19 cellular contexts compared by ENCODE assay signal in genomic region chr3:64889991-64890390, GRCh38.
A peak's percentile ranks its signal among the peaks of the same experiment; 100 is the strongest.
DNase-seq lines count a peak whose midpoint lies in the region; ATAC-seq and TF ChIP-seq lines count a peak whose summit lies in the region.
"Had no signal": no experiment of that assay in that cellular context is flagged by ENCODE, and none has a peak within 500 bp of the region (broad histone marks: within the 10 kb centered on the region; RNA-seq: fewer than 3 reads in every experiment).

No MANE protein-coding gene starts in this region.

- peaks cover 39% of the 10 kb centered on the region for H3K4me1 Mint-ChIP-seq in nephron progenitor cell
- no peaks in the 10 kb centered on the region for H3K4me1 Mint-ChIP-seq in T-helper 2 cell treated with Interferon-gamma antibody and Interleukin-4, amounts not matched to agents 5 μg/mL and 100 μg/mL, for 36 hours (ENCODE audit: low read depth)

- peaks cover 5% of the 10 kb centered on the region for H3K36me3 Mint-ChIP-seq in nephron progenitor cell (ENCODE audit: low read depth)
- no peaks in the 10 kb centered on the region for H3K36me3 Mint-ChIP-seq in T-helper 2 cell treated with Interferon-gamma antibody and Interleukin-4, amounts not matched to agents 5 μg/mL and 100 μg/mL, for 36 hours (ENCODE audit: low read depth)

- peaks cover 10% of the 10 kb centered on the region for H3K9me3 Mint-ChIP-seq in nephron progenitor cell
- H3K9me3 Mint-ChIP-seq in T-helper 2 cell treated with Interferon-gamma antibody and Interleukin-4, amounts not matched to agents 5 μg/mL and 100 μg/mL, for 36 hours: peaks cover 3% of the 10 kb centered on the region

- no peaks in the 10 kb centered on the region for H3K9me3 ChIP-seq in transverse colon

- no peak for TF ChIP-seq POLR2A in transverse colon (IDR thresholded peaks at IDR 0.05)

- ATAC-seq in left cardiac atrium: peak; percentile 50 to 78
- ATAC-seq: effector memory CD8-positive, alpha-beta T cell; foreskin keratinocyte had no signal

- H3K4me3 Mint-ChIP-seq in nephron progenitor cell: no peak overlapping the region
- H3K4me3 Mint-ChIP-seq in T-helper 2 cell treated with Interferon-gamma antibody and Interleukin-4, amounts not matched to agents 5 μg/mL and 100 μg/mL, for 36 hours: no peak overlapping the region
- H3K4me3 Mint-ChIP-seq: effector memory CD8-positive, alpha-beta T cell had no signal

- H3K27ac Mint-ChIP-seq in nephron progenitor cell: peak overlapping the region; percentile 82
- H3K27ac Mint-ChIP-seq in T-helper 2 cell treated with Interferon-gamma antibody and Interleukin-4, amounts not matched to agents 5 μg/mL and 100 μg/mL, for 36 hours: no peak overlapping the region
- H3K27ac Mint-ChIP-seq: effector memory CD8-positive, alpha-beta T cell had no signal

- in situ Hi-C loops in transverse colon (cut with MboI; ENCODE audit: low pct_ligation_motif_present in 1 of 4, low pct_unique_long_range_greater_than_20kb in 1 of 4, low sequenced_read_pairs in 3 of 4): no loop called here

- DNase-seq in coronary artery (ENCODE audit: low spot score): peak; percentile 80
- peak; percentile 72 for DNase-seq in left cardiac atrium
- DNase-seq in nephron progenitor cell: no peak
- DNase-seq in transverse colon: no peak
- DNase-seq in C1 segment of cervical spinal cord (lab: John Stamatoyannopoulos, UW): no peak
- DNase-seq in T-helper 2 cell treated with Interferon-gamma antibody and Interleukin-4, amounts not matched to agents 5 μg/mL and 100 μg/mL, for 36 hours (ENCODE audit: low spot score): no peak
- DNase-seq in SHP77 treated with DMSO at 0.1 percent for 48 hours (lab: John Stamatoyannopoulos, UW): no peak
- DNase-seq: activated CD4-positive, alpha-beta T cell treated with anti-CD3 and anti-CD28 coated beads for 1 hour; activated CD8-positive, alpha-beta memory T cell treated with anti-CD3 and anti-CD28 coated beads, Interleukin-2, amount 50 U/mL, for 4 hours; DND-41; effector memory CD8-positive, alpha-beta T cell; foreskin keratinocyte; KG1; midbrain; NCI-H1092; stimulated activated CD4-positive, alpha-beta T cell treated with anti-CD3 and anti-CD28 coated beads, Interleukin-15, amount 100 ng/mL, for 24 hours; T-helper 2 cell had no signal

- H3K27ac ChIP-seq in coronary artery (peak overlapping the region in 1 of 2 donors; percentile 60), transverse colon (peak overlapping the region in 3 of 4 donors; percentile 39 to 59 (median 41))
- H3K27ac ChIP-seq: C4-2B, foreskin keratinocyte, RWPE1 had no signal

- peaks cover 0 to 23% (median 0%) of the 10 kb centered on the region in 4 donors for H3K4me1 ChIP-seq in transverse colon
- H3K4me1 ChIP-seq: foreskin keratinocyte had no signal

- H3K27me3 ChIP-seq in transverse colon: no peaks in the 10 kb centered on the region
- H3K27me3 ChIP-seq: foreskin keratinocyte had no signal

- 47 to 65% methylated on average over 5 to 10 of the region's 10 CpGs for WGBS in transverse colon (ENCODE audit: low coverage in 1 of 2), 2 donors

- TF ChIP-seq EP300 in transverse colon (IDR thresholded peaks at IDR 0.05; ENCODE audit: low read depth): no peak

- intact Hi-C loops in left cardiac atrium (cut with DNase I): no loop called here
- intact Hi-C loops in transverse colon (cut with DNase I; ENCODE audit: low total_unique reads): no loop called here

- TF ChIP-seq CTCF in coronary artery (IDR thresholded peaks at IDR 0.05) (no peak), nephron progenitor cell (IDR thresholded peaks at IDR 0.05) (no peak), transverse colon (IDR thresholded peaks at IDR 0.05) (no peak)

- no peak overlapping the region for H3K4me3 ChIP-seq in coronary artery
- H3K4me3 ChIP-seq in transverse colon: no peak overlapping the region

- no peaks in the 10 kb centered on the region for H3K36me3 ChIP-seq in transverse colon

- H3K27me3 Mint-ChIP-seq in nephron progenitor cell (ENCODE audit: low read depth, poor library complexity): peaks cover 3% of the 10 kb centered on the region
- H3K27me3 Mint-ChIP-seq in T-helper 2 cell treated with Interferon-gamma antibody and Interleukin-4, amounts not matched to agents 5 μg/mL and 100 μg/mL, for 36 hours (ENCODE audit: low read depth): no peaks in the 10 kb centered on the region
- H3K27me3 Mint-ChIP-seq: effector memory CD8-positive, alpha-beta T cell had no signal

Comparison
In these comparisons a context has a peak if more than half of its experiments do, and no peak if none do; other contexts are left out.
1. DNase-seq: peak in coronary artery (single experiment) and left cardiac atrium (single experiment); none in nephron progenitor cell (single experiment), transverse colon (single experiment), C1 segment of cervical spinal cord (0 of 14), T-helper 2 cell treated with Interferon-gamma antibody and Interleukin-4, amounts not matched to agents 5 μg/mL and 100 μg/mL, for 36 hours (single experiment) and SHP77 treated with DMSO at 0.1 percent for 48 hours (single experiment).